9 cellular contexts compared by ENCODE assay signal in genomic region chr6:131954099-131954774, GRCh38. TPM values are rescaled to one million over a fixed set of nuclear protein-coding genes. Genes with fewer than 3 reads are reported as not detected.
DNase-seq lines count a peak whose midpoint lies in the region; ATAC-seq and TF ChIP-seq lines count a peak whose summit lies in the region.
"Had no signal": no experiment of that assay in that cellular context is flagged by ENCODE, and none has a peak within 500 bp of the region (broad histone marks: within the 10 kb centered on the region; RNA-seq: fewer than 3 reads in every experiment).

No MANE protein-coding gene starts in this region.

- TF ChIP-seq CTCF in mammary epithelial cell (conservative IDR thresholded peaks at IDR 0.05 in 1 of 2, IDR thresholded peaks at IDR 0.05 in 1 of 2; ENCODE audit: extremely low read depth in 1 of 2, insufficient read depth in 1 of 2, low read depth in 1 of 2, low read length in 2 of 2) (no peak), tibial nerve (IDR thresholded peaks at IDR 0.05) (no peak)

- no peak overlapping the region for H3K18ac ChIP-seq in mesenchymal stem cell (ENCODE audit: low read depth in 1 of 2, low read length in 2 of 2)

- in situ Hi-C loops in mammary epithelial cell (cut with MboI; ENCODE audit: low sequenced_read_pairs in 2 of 2), result no loop called here

- peak overlapping the region; percentile 7 for H3K27ac ChIP-seq in HUES64 (ENCODE audit: low read depth, low read length)
- H3K27ac ChIP-seq in mammary epithelial cell (ENCODE audit: insufficient read depth, low read depth, low read length), result peak overlapping the region; percentile 52
- peak overlapping the region; percentile 97 for H3K27ac ChIP-seq in mesenchymal stem cell (ENCODE audit: low read length, poor library complexity, severe bottlenecking)
- H3K27ac ChIP-seq in tibial nerve, result peak overlapping the region in 3 of 4 donors; percentile 25 to 71 (median 71)

- H3K4ac ChIP-seq in mesenchymal stem cell (ENCODE audit: low read depth in 1 of 2, low read length in 2 of 2), result no peak overlapping the region

- intact Hi-C loops in mammary epithelial cell (cut with micrococcal nuclease), result loop anchor here (5.0 kb wide), 1 partner anchor 108 kb away; no protein-coding TSS in a partner anchor

- no peak overlapping the region for H2BK12ac ChIP-seq in mesenchymal stem cell (ENCODE audit: low read length in 2 of 2)

- H3K23ac ChIP-seq in mesenchymal stem cell (ENCODE audit: low read length in 2 of 2), result no peak overlapping the region

- no peaks in the 10 kb centered on the region for H3K9me3 ChIP-seq in HUES64 (ENCODE audit: insufficient read depth, low read depth, low read length)
- H3K9me3 ChIP-seq in mammary epithelial cell (replicated peaks; ENCODE audit: insufficient read depth, low read length), result no peaks in the 10 kb centered on the region
- H3K9me3 ChIP-seq in mesenchymal stem cell (ENCODE audit: control insufficient read depth, low read length), result no peaks in the 10 kb centered on the region
- H3K9me3 ChIP-seq in tibial nerve, result no peaks in the 10 kb centered on the region

- H3K4me2 ChIP-seq in mammary epithelial cell (ENCODE audit: insufficient read depth, low read depth, low read length), result peak overlapping the region; percentile 52
- H3K4me2 ChIP-seq in mesenchymal stem cell (ENCODE audit: low read length, poor library complexity, severe bottlenecking), result no peak overlapping the region

- no TSS peak for BruUV-seq in mammary epithelial cell (replicated peaks; lab: Mats Ljungman, UMichigan)

- H4K8ac ChIP-seq in mesenchymal stem cell (ENCODE audit: low read length), result no peak overlapping the region

- DNase-seq in mammary epithelial cell, result no peak
- peak; percentile 40 for DNase-seq in mesenchymal stem cell
- no peak for DNase-seq in tibial nerve (ENCODE audit: low spot score in 2 of 2)
- DNase-seq in NCI-H748 treated with DMSO at 0.1 percent for 48 hours (lab: John Stamatoyannopoulos, UW), result no peak
- DNase-seq in cerebellar cortex (ENCODE audit: low spot score), result no peak
- DNase-seq: head of caudate nucleus, occipital lobe had no signal

- no peak overlapping the region for H3K4me3 ChIP-seq in HUES64 (ENCODE audit: low read length)
- no peak overlapping the region for H3K4me3 ChIP-seq in mammary epithelial cell (replicated peaks in 1 of 3; ENCODE audit: insufficient read depth in 1 of 3, low read depth in 2 of 3, low read length in 3 of 3)
- no peak overlapping the region for H3K4me3 ChIP-seq in mesenchymal stem cell (ENCODE audit: insufficient read depth in 1 of 2, low read depth in 1 of 2, low read length in 2 of 2)
- peak overlapping the region in 1 of 4 donors; percentile 31 for H3K4me3 ChIP-seq in tibial nerve

- H3K27me3 ChIP-seq in HUES64 (ENCODE audit: insufficient read depth, low read length) (no peaks in the 10 kb centered on the region), mammary epithelial cell (ENCODE audit: insufficient read depth, low read length) (no peaks in the 10 kb centered on the region), mesenchymal stem cell (ENCODE audit: control insufficient read depth in 1 of 2, insufficient read depth in 1 of 2, low read length in 2 of 2) (no peaks in the 10 kb centered on the region), tibial nerve (no peaks in the 10 kb centered on the region)

- H3K14ac ChIP-seq in mesenchymal stem cell (ENCODE audit: low read length in 2 of 2), result no peak overlapping the region

- H3K79me2 ChIP-seq in mammary epithelial cell (ENCODE audit: insufficient read depth, low read length), result peaks cover 15% of the 10 kb centered on the region

- dilution Hi-C loops in mammary epithelial cell (cut with HindIII; ENCODE audit: low sequenced_read_pairs), result no loop called here

- peak overlapping the region; percentile 57 for H2AK5ac ChIP-seq in mesenchymal stem cell (ENCODE audit: low read length, severe bottlenecking)

- no peak for TF ChIP-seq EP300 in tibial nerve (IDR thresholded peaks at IDR 0.05)

- CTCF ChIA-PET in mammary epithelial cell (lab: Charles Lee; ENCODE audit: low non-redundant PET), result no interaction called here

- no peak for ATAC-seq in GM21786 (IDR thresholded peaks at IDR 0.05; ENCODE audit: unreplicated experiment)

- no peaks in the 10 kb centered on the region for H4K20me1 ChIP-seq in mammary epithelial cell (ENCODE audit: insufficient read depth, low read length)

- WGBS in HUES64, result 60% methylated on average over 2 of the region's 3 CpGs
- WGBS in mammary epithelial cell (ENCODE audit: low coverage, missing lambda C conversion rate), result 52% methylated on average over 3 of the region's 3 CpGs
- WGBS in mesenchymal stem cell, result 29% methylated on average over 1 of the region's 3 CpGs
- WGBS in tibial nerve, 2 donors, result 15 to 16% methylated on average over 3 of the region's 3 CpGs

- H2BK5ac ChIP-seq in mesenchymal stem cell (ENCODE audit: low read depth, low read length, poor library complexity, severe bottlenecking), result peak overlapping the region; percentile 68

- H2AFZ ChIP-seq in mammary epithelial cell (ENCODE audit: low read depth, low read length), result peak overlapping the region; percentile 45
- no peak overlapping the region for H2AFZ ChIP-seq in mesenchymal stem cell (ENCODE audit: low read depth, low read length)

- H2BK15ac ChIP-seq in mesenchymal stem cell (ENCODE audit: low read depth, poor library complexity, severe bottlenecking), result no peak overlapping the region

- H3K79me1 ChIP-seq in mesenchymal stem cell (replicated peaks; ENCODE audit: low read length, poor library complexity, severe bottlenecking), result no peaks in the 10 kb centered on the region

- peak overlapping the region; percentile 8; the same call in 1 of the 2 replicates for H3K9ac ChIP-seq in HUES64 (ENCODE audit: low read depth, low read length)
- H3K9ac ChIP-seq in mammary epithelial cell (ENCODE audit: insufficient read depth, low read length), result no peak overlapping the region
- H3K9ac ChIP-seq in mesenchymal stem cell (ENCODE audit: low read length), result peak overlapping the region; percentile 13

- H3K4me1 ChIP-seq in HUES64 (ENCODE audit: insufficient read depth, low read length) (peaks cover 55% of the 10 kb centered on the region), mammary epithelial cell (ENCODE audit: insufficient read depth, low read length) (peaks cover 37% of the 10 kb centered on the region), mesenchymal stem cell (ENCODE audit: control insufficient read depth, insufficient read depth, low read depth, low read length) (peaks cover 4% of the 10 kb centered on the region), tibial nerve (peaks cover 0 to 32% (median 8%) of the 10 kb centered on the region in 4 donors)

- H2BK120ac ChIP-seq in mesenchymal stem cell (ENCODE audit: low read depth, low read length), result no peak overlapping the region

- H3K36me3 ChIP-seq in HUES64 (ENCODE audit: insufficient read depth, low read length) (peaks cover 9% of the 10 kb centered on the region), mammary epithelial cell (ENCODE audit: insufficient read depth, low read length) (no peaks in the 10 kb centered on the region), mesenchymal stem cell (ENCODE audit: control insufficient read depth in 1 of 2, insufficient read depth in 2 of 2, low read depth in 1 of 2, low read length in 2 of 2) (peaks cover 0 to 12% of the 10 kb centered on the region in 2 experiments), tibial nerve (no peaks in the 10 kb centered on the region)

- TF ChIP-seq POLR2A in tibial nerve (IDR thresholded peaks at IDR 0.05), result no peak

- no peak overlapping the region for H4K91ac ChIP-seq in mesenchymal stem cell (ENCODE audit: low read length)

RNA-seq across cellular contexts. Expression of gene CCN2, which starts 3.1 kb away (rescaled TPM):
- 58.0 TPM for polyA plus RNA-seq in HUES64 (2013, experiment 1 of 2)
- polyA plus RNA-seq in HUES64 (2013, experiment 2 of 2), result 66.7 TPM
- total RNA-seq in mammary epithelial cell (100 to 1,000 TPM; 114 to 225 TPM), tibial nerve (100 to 1,000 TPM; 206 to 411 (median 307) TPM)
- 29.5 TPM for polyA plus RNA-seq in mammary epithelial cell
- 29.8 TPM for polyA minus RNA-seq in mammary epithelial cell
- 252 TPM for polyA plus RNA-seq in mesenchymal stem cell (2013, experiment 1 of 2)
- polyA plus RNA-seq in mesenchymal stem cell (2013, experiment 2 of 2), result 259 TPM

Comparison
In these comparisons a context has a peak if more than half of its experiments do, and no peak if none do; other contexts are left out.
1. H3K27ac ChIP-seq: peak in every context shown above with its lines; median percentile 97 in mesenchymal stem cell; 71 in tibial nerve; 52 in mammary epithelial cell; 7 in HUES64.